In genomic region chr13:24011266-24011665, GRCh38 we compare ENCODE assay signal across 1 cellular context.
TF ChIP-seq lines count a peak whose summit lies in the region.

No MANE protein-coding gene starts in this region.

TF ChIP-seq in H1, 55 proteins besides CTCF, POLR2A, EP300 and RAD21 (continued from another document):
- TF ChIP-seq, protein P1, sequence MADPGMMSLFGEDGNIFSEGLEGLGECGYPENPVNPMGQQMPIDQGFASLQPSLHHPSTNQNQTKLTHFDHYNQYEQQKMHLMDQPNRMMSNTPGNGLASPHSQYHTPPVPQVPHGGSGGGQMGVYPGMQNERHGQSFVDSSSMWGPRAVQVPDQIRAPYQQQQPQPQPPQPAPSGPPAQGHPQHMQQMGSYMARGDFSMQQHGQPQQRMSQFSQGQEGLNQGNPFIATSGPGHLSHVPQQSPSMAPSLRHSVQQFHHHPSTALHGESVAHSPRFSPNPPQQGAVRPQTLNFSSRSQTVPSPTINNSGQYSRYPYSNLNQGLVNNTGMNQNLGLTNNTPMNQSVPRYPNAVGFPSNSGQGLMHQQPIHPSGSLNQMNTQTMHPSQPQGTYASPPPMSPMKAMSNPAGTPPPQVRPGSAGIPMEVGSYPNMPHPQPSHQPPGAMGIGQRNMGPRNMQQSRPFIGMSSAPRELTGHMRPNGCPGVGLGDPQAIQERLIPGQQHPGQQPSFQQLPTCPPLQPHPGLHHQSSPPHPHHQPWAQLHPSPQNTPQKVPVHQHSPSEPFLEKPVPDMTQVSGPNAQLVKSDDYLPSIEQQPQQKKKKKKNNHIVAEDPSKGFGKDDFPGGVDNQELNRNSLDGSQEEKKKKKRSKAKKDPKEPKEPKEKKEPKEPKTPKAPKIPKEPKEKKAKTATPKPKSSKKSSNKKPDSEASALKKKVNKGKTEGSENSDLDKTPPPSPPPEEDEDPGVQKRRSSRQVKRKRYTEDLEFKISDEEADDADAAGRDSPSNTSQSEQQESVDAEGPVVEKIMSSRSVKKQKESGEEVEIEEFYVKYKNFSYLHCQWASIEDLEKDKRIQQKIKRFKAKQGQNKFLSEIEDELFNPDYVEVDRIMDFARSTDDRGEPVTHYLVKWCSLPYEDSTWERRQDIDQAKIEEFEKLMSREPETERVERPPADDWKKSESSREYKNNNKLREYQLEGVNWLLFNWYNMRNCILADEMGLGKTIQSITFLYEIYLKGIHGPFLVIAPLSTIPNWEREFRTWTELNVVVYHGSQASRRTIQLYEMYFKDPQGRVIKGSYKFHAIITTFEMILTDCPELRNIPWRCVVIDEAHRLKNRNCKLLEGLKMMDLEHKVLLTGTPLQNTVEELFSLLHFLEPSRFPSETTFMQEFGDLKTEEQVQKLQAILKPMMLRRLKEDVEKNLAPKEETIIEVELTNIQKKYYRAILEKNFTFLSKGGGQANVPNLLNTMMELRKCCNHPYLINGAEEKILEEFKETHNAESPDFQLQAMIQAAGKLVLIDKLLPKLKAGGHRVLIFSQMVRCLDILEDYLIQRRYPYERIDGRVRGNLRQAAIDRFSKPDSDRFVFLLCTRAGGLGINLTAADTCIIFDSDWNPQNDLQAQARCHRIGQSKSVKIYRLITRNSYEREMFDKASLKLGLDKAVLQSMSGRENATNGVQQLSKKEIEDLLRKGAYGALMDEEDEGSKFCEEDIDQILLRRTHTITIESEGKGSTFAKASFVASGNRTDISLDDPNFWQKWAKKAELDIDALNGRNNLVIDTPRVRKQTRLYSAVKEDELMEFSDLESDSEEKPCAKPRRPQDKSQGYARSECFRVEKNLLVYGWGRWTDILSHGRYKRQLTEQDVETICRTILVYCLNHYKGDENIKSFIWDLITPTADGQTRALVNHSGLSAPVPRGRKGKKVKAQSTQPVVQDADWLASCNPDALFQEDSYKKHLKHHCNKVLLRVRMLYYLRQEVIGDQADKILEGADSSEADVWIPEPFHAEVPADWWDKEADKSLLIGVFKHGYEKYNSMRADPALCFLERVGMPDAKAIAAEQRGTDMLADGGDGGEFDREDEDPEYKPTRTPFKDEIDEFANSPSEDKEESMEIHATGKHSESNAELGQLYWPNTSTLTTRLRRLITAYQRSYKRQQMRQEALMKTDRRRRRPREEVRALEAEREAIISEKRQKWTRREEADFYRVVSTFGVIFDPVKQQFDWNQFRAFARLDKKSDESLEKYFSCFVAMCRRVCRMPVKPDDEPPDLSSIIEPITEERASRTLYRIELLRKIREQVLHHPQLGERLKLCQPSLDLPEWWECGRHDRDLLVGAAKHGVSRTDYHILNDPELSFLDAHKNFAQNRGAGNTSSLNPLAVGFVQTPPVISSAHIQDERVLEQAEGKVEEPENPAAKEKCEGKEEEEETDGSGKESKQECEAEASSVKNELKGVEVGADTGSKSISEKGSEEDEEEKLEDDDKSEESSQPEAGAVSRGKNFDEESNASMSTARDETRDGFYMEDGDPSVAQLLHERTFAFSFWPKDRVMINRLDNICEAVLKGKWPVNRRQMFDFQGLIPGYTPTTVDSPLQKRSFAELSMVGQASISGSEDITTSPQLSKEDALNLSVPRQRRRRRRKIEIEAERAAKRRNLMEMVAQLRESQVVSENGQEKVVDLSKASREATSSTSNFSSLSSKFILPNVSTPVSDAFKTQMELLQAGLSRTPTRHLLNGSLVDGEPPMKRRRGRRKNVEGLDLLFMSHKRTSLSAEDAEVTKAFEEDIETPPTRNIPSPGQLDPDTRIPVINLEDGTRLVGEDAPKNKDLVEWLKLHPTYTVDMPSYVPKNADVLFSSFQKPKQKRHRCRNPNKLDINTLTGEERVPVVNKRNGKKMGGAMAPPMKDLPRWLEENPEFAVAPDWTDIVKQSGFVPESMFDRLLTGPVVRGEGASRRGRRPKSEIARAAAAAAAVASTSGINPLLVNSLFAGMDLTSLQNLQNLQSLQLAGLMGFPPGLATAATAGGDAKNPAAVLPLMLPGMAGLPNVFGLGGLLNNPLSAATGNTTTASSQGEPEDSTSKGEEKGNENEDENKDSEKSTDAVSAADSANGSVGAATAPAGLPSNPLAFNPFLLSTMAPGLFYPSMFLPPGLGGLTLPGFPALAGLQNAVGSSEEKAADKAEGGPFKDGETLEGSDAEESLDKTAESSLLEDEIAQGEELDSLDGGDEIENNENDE (IDR thresholded peaks at IDR 0.05; ENCODE audit: insufficient replicate concordance, low read length) = no peak
